ENCODE assay signal across 13 cellular contexts in the genomic region with DNA sequence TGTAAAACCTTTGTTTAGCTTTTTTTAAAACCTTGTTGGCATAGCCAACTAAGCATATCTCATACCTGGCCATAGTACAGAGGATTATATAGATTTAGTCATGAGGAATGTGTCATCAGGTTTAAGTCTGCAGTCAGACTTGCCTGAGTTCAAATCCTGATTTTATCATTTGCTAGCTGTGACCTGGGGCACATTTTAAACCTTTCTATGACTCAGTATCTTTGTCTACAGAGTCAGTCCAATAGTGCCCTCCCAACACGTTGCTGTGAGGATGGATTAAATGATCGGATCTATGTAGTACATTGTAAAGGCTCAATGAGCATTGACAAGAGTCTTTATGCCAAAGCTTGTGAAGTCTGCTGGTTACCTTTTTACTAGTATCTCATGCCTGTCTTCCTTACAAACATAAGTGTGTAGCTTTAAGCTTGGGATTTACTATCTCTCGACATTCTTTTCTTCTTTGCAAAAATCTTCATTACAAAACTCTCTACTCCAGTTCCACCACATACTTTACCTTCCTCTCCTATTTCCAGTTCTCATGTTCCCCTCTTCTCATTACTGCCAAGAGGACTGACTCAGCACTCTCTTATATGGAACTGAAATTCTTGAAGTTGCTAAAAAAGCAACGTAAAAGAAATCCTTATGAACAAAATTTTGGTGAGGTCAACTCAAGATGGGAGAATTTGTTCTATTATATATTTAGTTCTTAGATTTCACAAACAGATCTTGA.
A peak's percentile ranks its signal among the peaks of the same experiment; 100 is the strongest.
DNase-seq lines count a peak whose midpoint lies in the region; TF ChIP-seq lines count a peak whose summit lies in the region.
"Had no signal": no experiment of that assay in that cellular context is flagged by ENCODE, and none has a peak within 500 bp of the region (broad histone marks: within the 10 kb centered on the region; RNA-seq: fewer than 3 reads in every experiment).

No MANE protein-coding gene starts in this region.

- H3K4me1 Mint-ChIP-seq in HFFc6 (ENCODE audit: low read depth), result peaks cover 40% of the 10 kb centered on the region

- H3K4me3 Mint-ChIP-seq in HFFc6, result peak overlapping the region; percentile 38
- H3K4me3 Mint-ChIP-seq: T-helper 1 cell treated with Interleukin-12 subunit alpha and Interleukin-12 subunit beta and Interleukin-4 antibody, amounts not matched to agents 30 μg/mL and 1 μg/mL, for 36 hours had no signal

- no peaks in the 10 kb centered on the region for H3K9me3 ChIP-seq in skeletal muscle satellite cell (replicated peaks; ENCODE audit: low read length)
- H3K9me3 ChIP-seq in colonic mucosa, result no peaks in the 10 kb centered on the region
- H3K9me3 ChIP-seq: suprapubic skin had no signal

- H3K4me2 ChIP-seq in skeletal muscle satellite cell (ENCODE audit: low read length), result peak overlapping the region; percentile 60

- no peak overlapping the region for H3K27ac ChIP-seq in colonic mucosa
- H3K27ac ChIP-seq: suprapubic skin had no signal

- no peaks in the 10 kb centered on the region for H3K27me3 ChIP-seq in skeletal muscle satellite cell (ENCODE audit: control insufficient read depth, insufficient read depth, low read length)
- H3K27me3 ChIP-seq in colonic mucosa, result no peaks in the 10 kb centered on the region
- H3K27me3 ChIP-seq: suprapubic skin had no signal

- H3K4me3 ChIP-seq in skeletal muscle satellite cell (ENCODE audit: low read length) (no peak overlapping the region), colonic mucosa (no peak overlapping the region)
- H3K4me3 ChIP-seq: suprapubic skin had no signal

- H3K4me1 ChIP-seq in skeletal muscle satellite cell (ENCODE audit: control insufficient read depth, insufficient read depth, low read length) (peaks cover 17% of the 10 kb centered on the region), colonic mucosa (no peaks in the 10 kb centered on the region)
- H3K4me1 ChIP-seq: suprapubic skin had no signal

- H3K36me3 ChIP-seq in skeletal muscle satellite cell (ENCODE audit: insufficient read depth, low read length) (no peaks in the 10 kb centered on the region), colonic mucosa (no peaks in the 10 kb centered on the region)
- H3K36me3 ChIP-seq: suprapubic skin had no signal

- TF ChIP-seq CTCF in HFFc6 (IDR thresholded peaks at IDR 0.05) (no peak), colonic mucosa (IDR thresholded peaks at IDR 0.05) (no peak)

- H3K9ac ChIP-seq in skeletal muscle satellite cell (ENCODE audit: low read depth, low read length) (no peak overlapping the region), colonic mucosa (ENCODE audit: low read depth in 2 of 2, low read length in 2 of 2) (no peak overlapping the region)

- intact Hi-C loops in colonic mucosa (cut with DNase I), result no loop called here

- peak overlapping the region; percentile 81 for H3K27ac Mint-ChIP-seq in HFFc6
- H3K27ac Mint-ChIP-seq: T-helper 1 cell treated with Interleukin-12 subunit alpha and Interleukin-12 subunit beta and Interleukin-4 antibody, amounts not matched to agents 30 μg/mL and 1 μg/mL, for 36 hours had no signal

- no peaks in the 10 kb centered on the region for H3K27me3 Mint-ChIP-seq in HFFc6 (ENCODE audit: insufficient read depth)

- no peaks in the 10 kb centered on the region for H3K9me3 Mint-ChIP-seq in HFFc6

- peaks cover 11% of the 10 kb centered on the region for H3K36me3 Mint-ChIP-seq in HFFc6 (ENCODE audit: low read depth)

- DNase-seq in HFFc6, result peak; percentile 64
- DNase-seq in RPMI7951 (ENCODE audit: low read depth), result peak; percentile 21
- DNase-seq in fibroblast of peridontal ligament (ENCODE audit: extremely low read depth), result peak; percentile 89
- no peak for DNase-seq in colonic mucosa
- DNase-seq in NCI-H69 (lab: John Stamatoyannopoulos, UW), result no peak
- no peak for DNase-seq in NCI-H526 treated with DMSO at 0.1 percent for 48 hours (lab: John Stamatoyannopoulos, UW)
- DNase-seq: DMS53, Karpas-422, left cardiac atrium, posterior cingulate gyrus had no signal

Comparison
In these comparisons a context has a peak if more than half of its experiments do, and no peak if none do; other contexts are left out.
1. DNase-seq: peak in HFFc6 (single experiment), RPMI7951 (single experiment) and fibroblast of peridontal ligament (single experiment); none in colonic mucosa (single experiment), NCI-H69 (single experiment) and NCI-H526 treated with DMSO at 0.1 percent for 48 hours (single experiment).